Comparison of ENCODE assay signal across 29 cellular contexts in the genomic region with DNA sequence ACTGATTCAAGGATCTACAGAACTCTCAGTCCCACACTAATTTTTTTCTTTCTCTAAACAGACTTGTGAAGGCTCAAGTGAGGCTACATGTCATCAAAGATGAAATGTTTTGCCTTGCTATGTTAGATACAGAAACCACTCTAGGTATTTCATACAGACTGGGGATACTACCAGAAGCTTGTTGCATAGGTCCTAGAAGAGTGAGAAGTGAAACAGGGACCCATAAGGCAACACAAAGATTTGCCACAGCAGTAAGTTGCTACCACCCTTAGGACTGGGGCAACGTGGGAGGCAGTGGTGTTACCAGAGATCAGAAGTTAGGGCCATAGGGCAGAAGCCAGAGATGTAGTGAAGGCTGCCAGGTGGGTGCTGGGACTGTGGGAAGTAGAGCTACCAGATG. TPM values are rescaled to one million over a fixed set of nuclear protein-coding genes. Genes with fewer than 3 reads are reported as not detected.
A peak's percentile ranks its signal among the peaks of the same experiment; 100 is the strongest.
DNase-seq lines count a peak whose midpoint lies in the region; ATAC-seq, FAIRE-seq and TF ChIP-seq lines count a peak whose summit lies in the region.
"Had no signal": no experiment of that assay in that cellular context is flagged by ENCODE, and none has a peak within 500 bp of the region (broad histone marks: within the 10 kb centered on the region; RNA-seq: fewer than 3 reads in every experiment).

No MANE protein-coding gene starts in this region.

- POLR2A ChIA-PET in GM12878 (lab: Charles Lee): interaction anchor here (0.6 kb wide), 1 partner anchor 423 kb away, joined by 4 read pairs; a partner anchor contains a TSS

- no peak overlapping the region for H3K27ac ChIP-seq in GM12878 (ENCODE audit: control insufficient read depth, insufficient read depth)
- no peak overlapping the region for H3K27ac ChIP-seq in ovary
- H3K27ac ChIP-seq: BLaER1, Peyer's patch had no signal

- TF ChIP-seq CTCF in GM12865 (IDR thresholded peaks at IDR 0.05; ENCODE audit: insufficient read depth, low read depth, low read length, missing control alignments): no peak
- no peak for TF ChIP-seq CTCF in GM12878 (IDR thresholded peaks at IDR 0.05 in 2 of 3, conservative IDR thresholded peaks at IDR 0.05 in 1 of 3; ENCODE audit: control insufficient read depth in 2 of 3, extremely low read depth in 1 of 3, insufficient read depth in 1 of 3, low read depth in 3 of 3, low read length in 3 of 3)
- TF ChIP-seq CTCF in ovary (IDR thresholded peaks at IDR 0.05): no peak

- peak; percentile 69 for FAIRE-seq in GM12878 (lab: Jason Lieb, UNC)
- FAIRE-seq: A204.1, H1 had no signal

- SMC1A ChIA-PET in GM12878 (lab: Charles Lee; ENCODE audit: uncharacterized antibody, unreplicated experiment): interaction anchor here (0.6 to 1.8 kb wide), 7 partner anchors 13 to 1643 kb away, joined by 3 to 6 read pairs (median 3); no protein-coding TSS in a partner anchor

- H3K36me3 ChIP-seq in GM12878 (ENCODE audit: control insufficient read depth in 2 of 2, insufficient read depth in 2 of 2, low read length in 1 of 2) (no peaks in the 10 kb centered on the region), ovary (no peaks in the 10 kb centered on the region)
- H3K36me3 ChIP-seq: BLaER1, Peyer's patch had no signal

- peak; percentile 22 for DNase-seq in GM12865 (ENCODE audit: low read depth)
- DNase-seq in GM12878 (ENCODE audit: low read depth, low spot score): no peak
- no peak for DNase-seq in NCI-H446 treated with DMSO at 0.1 percent for 48 hours (lab: John Stamatoyannopoulos, UW)
- no peak for DNase-seq in ovary
- DNase-seq in hepatic stellate cell (ENCODE audit: low spot score): no peak
- DNase-seq: CD4-positive, CD25-positive, alpha-beta regulatory T cell; HCEC 1CT; IMR-90; KG1; MM.1S; NCI-H1092 treated with DMSO at 0.1 percent for 48 hours; NCI-H1436; NCI-H187; NCI-H2081 treated with DMSO at 0.1 percent for 48 hours; NCI-H2171 treated with DMSO at 0.1 percent for 48 hours; NCI-H345; NCI-H524; NCI-H748 treated with DMSO at 0.1 percent for 48 hours; OCI-M1; Peyer's patch; SHP77 treated with DMSO at 0.1 percent for 48 hours; SK-N-SH; SW 1271; T-helper 17 cell had no signal

- WGBS in GM12878 (ENCODE audit: insufficient coverage, insufficient replicate concordance, low lambda C conversion rate, missing lambda C conversion rate): 0% methylated on average over 1 of the region's 1 CpG
- 21 to 44% (median 33%) methylated on average over 1 of the region's 1 CpG for WGBS in ovary, 3 donors

- CTCF ChIA-PET in GM12878 (lab: Yijun Ruan, JAX): interaction anchor here (0.8 to 2.0 kb wide), 6 partner anchors 16 to 492 kb away, joined by 3 to 8 read pairs (median 4); no protein-coding TSS in a partner anchor

- TF ChIP-seq POLR2A in GM12878 (IDR thresholded peaks at IDR 0.05; ENCODE audit: low read depth, low read length) (no peak), ovary (IDR thresholded peaks at IDR 0.05) (no peak)

- RAD21 ChIA-PET in GM12878 (lab: Charles Lee; ENCODE audit: unreplicated experiment): interaction anchor here (1.3 kb wide), 1 partner anchor 490 kb away, joined by 3 read pairs; no protein-coding TSS in a partner anchor

- ATAC-seq in GM18511 (IDR thresholded peaks at IDR 0.05; ENCODE audit: unreplicated experiment): peak; percentile 52
- ATAC-seq in HG02870 (IDR thresholded peaks at IDR 0.05; ENCODE audit: unreplicated experiment): peak; percentile 68
- peak; percentile 40; the same call in 2 of the 3 replicates for ATAC-seq in GM12878
- ATAC-seq: T-helper 17 cell had no signal

- no peaks in the 10 kb centered on the region for H3K27me3 ChIP-seq in GM12878 (replicated peaks in 1 of 2; ENCODE audit: control insufficient read depth in 2 of 2, insufficient read depth in 2 of 2, low read length in 1 of 2)
- no peaks in the 10 kb centered on the region for H3K27me3 ChIP-seq in ovary
- H3K27me3 ChIP-seq: BLaER1, Peyer's patch had no signal

- H3K79me2 ChIP-seq in GM12878 (ENCODE audit: control insufficient read depth, insufficient read depth, low read length): no peaks in the 10 kb centered on the region

- H3K9me3 ChIP-seq in GM12878 (replicated peaks; ENCODE audit: control insufficient read depth, insufficient read depth, low read length) (no peaks in the 10 kb centered on the region; the same call in 2 of the 3 replicates), ovary (no peaks in the 10 kb centered on the region)
- H3K9me3 ChIP-seq: Peyer's patch, SK-N-SH had no signal

- in situ Hi-C loops in GM12878 (cut with MboI): no loop called here

- no peaks in the 10 kb centered on the region for H3K4me1 ChIP-seq in GM12878 (ENCODE audit: control insufficient read depth, insufficient read depth, low read length)
- H3K4me1 ChIP-seq in ovary (ENCODE audit: insufficient read depth): no peaks in the 10 kb centered on the region
- H3K4me1 ChIP-seq: BLaER1, Peyer's patch had no signal

- BruUV-seq in GM12878 (replicated peaks; lab: Mats Ljungman, UMichigan): no TSS peak

- no peak overlapping the region for H2AFZ ChIP-seq in GM12878 (ENCODE audit: control insufficient read depth, low read depth, low read length)

- no peak overlapping the region for H3K9ac ChIP-seq in GM12878 (ENCODE audit: control insufficient read depth, insufficient read depth, low read length)
- H3K9ac ChIP-seq: BLaER1, SK-N-SH had no signal

- TF ChIP-seq EP300 in GM12878 (IDR thresholded peaks at IDR 0.05; ENCODE audit: borderline replicate concordance in 1 of 2, control insufficient read depth in 1 of 2, low read depth in 2 of 2, low read length in 2 of 2): no peak
- no peak for TF ChIP-seq EP300 in ovary (IDR thresholded peaks at IDR 0.05)

- H3K4me2 ChIP-seq in GM12878 (ENCODE audit: control insufficient read depth, insufficient read depth): no peak overlapping the region
- H3K4me2 ChIP-seq: BLaER1, SK-N-SH had no signal

- H4K20me1 ChIP-seq in GM12878 (ENCODE audit: control insufficient read depth, insufficient read depth): no peaks in the 10 kb centered on the region
- H4K20me1 ChIP-seq: BLaER1 had no signal

- H3K4me3 ChIP-seq in GM12865 (ENCODE audit: low read depth, low read length) (no peak overlapping the region), GM12878 (no peak overlapping the region), ovary (no peak overlapping the region)
- H3K4me3 ChIP-seq: BLaER1, Peyer's patch had no signal

- intact Hi-C loops in GM12878 (cut with micrococcal nuclease; ENCODE audit: unreplicated experiment): loop anchor here (5.0 kb wide), 2 partner anchors 237 to 397 kb away; no protein-coding TSS in a partner anchor
- intact Hi-C loops in ovary (cut with DNase I): no loop called here

- no peak for TF ChIP-seq RAD21 in GM12878 (IDR thresholded peaks at IDR 0.05; ENCODE audit: insufficient read depth, low read depth, low read length)

TF ChIP-seq in GM12878, 131 proteins besides CTCF, POLR2A, EP300 and RAD21 (continues in another document):
- TF ChIP-seq SIX5 (IDR thresholded peaks at IDR 0.05; ENCODE audit: low read depth, low read length, severe bottlenecking) (no peak), ESRRA (IDR thresholded peaks at IDR 0.05; ENCODE audit: low read length) (no peak), SRF (IDR thresholded peaks at IDR 0.05; ENCODE audit: low read depth in 2 of 2, low read length in 2 of 2) (no peak), CEBPB (IDR thresholded peaks at IDR 0.05; ENCODE audit: borderline replicate concordance in 1 of 2, low read depth in 2 of 2, low read length in 2 of 2) (no peak), RB1 (IDR thresholded peaks at IDR 0.05; ENCODE audit: borderline replicate concordance) (no peak), DPF2 (IDR thresholded peaks at IDR 0.05) (no peak), ZNF24 (IDR thresholded peaks at IDR 0.05) (no peak)
- TF ChIP-seq, protein P1, sequence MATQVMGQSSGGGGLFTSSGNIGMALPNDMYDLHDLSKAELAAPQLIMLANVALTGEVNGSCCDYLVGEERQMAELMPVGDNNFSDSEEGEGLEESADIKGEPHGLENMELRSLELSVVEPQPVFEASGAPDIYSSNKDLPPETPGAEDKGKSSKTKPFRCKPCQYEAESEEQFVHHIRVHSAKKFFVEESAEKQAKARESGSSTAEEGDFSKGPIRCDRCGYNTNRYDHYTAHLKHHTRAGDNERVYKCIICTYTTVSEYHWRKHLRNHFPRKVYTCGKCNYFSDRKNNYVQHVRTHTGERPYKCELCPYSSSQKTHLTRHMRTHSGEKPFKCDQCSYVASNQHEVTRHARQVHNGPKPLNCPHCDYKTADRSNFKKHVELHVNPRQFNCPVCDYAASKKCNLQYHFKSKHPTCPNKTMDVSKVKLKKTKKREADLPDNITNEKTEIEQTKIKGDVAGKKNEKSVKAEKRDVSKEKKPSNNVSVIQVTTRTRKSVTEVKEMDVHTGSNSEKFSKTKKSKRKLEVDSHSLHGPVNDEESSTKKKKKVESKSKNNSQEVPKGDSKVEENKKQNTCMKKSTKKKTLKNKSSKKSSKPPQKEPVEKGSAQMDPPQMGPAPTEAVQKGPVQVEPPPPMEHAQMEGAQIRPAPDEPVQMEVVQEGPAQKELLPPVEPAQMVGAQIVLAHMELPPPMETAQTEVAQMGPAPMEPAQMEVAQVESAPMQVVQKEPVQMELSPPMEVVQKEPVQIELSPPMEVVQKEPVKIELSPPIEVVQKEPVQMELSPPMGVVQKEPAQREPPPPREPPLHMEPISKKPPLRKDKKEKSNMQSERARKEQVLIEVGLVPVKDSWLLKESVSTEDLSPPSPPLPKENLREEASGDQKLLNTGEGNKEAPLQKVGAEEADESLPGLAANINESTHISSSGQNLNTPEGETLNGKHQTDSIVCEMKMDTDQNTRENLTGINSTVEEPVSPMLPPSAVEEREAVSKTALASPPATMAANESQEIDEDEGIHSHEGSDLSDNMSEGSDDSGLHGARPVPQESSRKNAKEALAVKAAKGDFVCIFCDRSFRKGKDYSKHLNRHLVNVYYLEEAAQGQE (IDR thresholded peaks at IDR 0.05; ENCODE audit: low read depth, low read length): no peak

RNA-seq across cellular contexts. Expression of a gene that starts 50.7 kb away (rescaled TPM):
- total RNA-seq in GM12878 (2013; cell fraction: nucleolus; rRNA removed): 18.6 and 21.7 TPM in 2 replicates
- total RNA-seq in GM12878 (2014; rRNA removed) (55.9 and 62.2 TPM in 2 replicates), GM12878 (2014; rRNA removed; fragmentation: Illumina TruSeq; extraction: Trizol) (17.7 and 18.7 TPM in 2 replicates), GM12878 (2021) (55.8 and 57.6 TPM in 2 replicates), ovary (10 to 100 TPM; 37.3 to 80.9 (median 54.0) TPM)
- 6.8 TPM for polyA plus RNA-seq in GM12878 (2011; ENCODE audit: low read depth)
- polyA plus RNA-seq in GM12878 (2011; rRNA removed) (28.8 and 41.6 TPM in 2 replicates), GM12878 (2014; fragmentation: Illumina TruSeq; extraction: Trizol) (6.7 and 10.6 TPM in 2 replicates), GM12878 (2014; fragmentation: Nextera tagmentation; extraction: Ambion mirVana) (1 to 10 TPM in 1 of 2 experiments, under 1 TPM in 1; 0.21 to 2.3 TPM), GM12878 (2014; rRNA removed) (59.5 and 63.9 TPM in 2 replicates), GM12878 (2016; fragmentation: Nextera tagmentation; extraction: Ambion mirVana) (1 to 10 TPM; 7.2 to 8.0 TPM), ovary (10 to 100 TPM; 14.5 to 60.4 TPM)
- polyA plus RNA-seq in GM12878 (2011; cell fraction: cytosol; rRNA removed): 46.1 and 57.2 TPM in 2 replicates
- polyA plus RNA-seq in GM12878 (2011; cell fraction: nucleus; rRNA removed): 34.8 and 41.3 TPM in 2 replicates
- 19.0 and 30.4 TPM in 2 replicates for polyA plus RNA-seq in GM12878 (2012)
- polyA minus RNA-seq in GM12878 (2011; rRNA and poly(A)+ RNA removed): 14.3 and 27.5 TPM in 2 replicates
- polyA minus RNA-seq in GM12878 (2011; cell fraction: cytosol; rRNA and poly(A)+ RNA removed): 22.3 and 22.6 TPM in 2 replicates
- 17.3 and 27.7 TPM in 2 replicates for polyA minus RNA-seq in GM12878 (2011; cell fraction: nucleus; rRNA and poly(A)+ RNA removed)
